Comparison of ENCODE assay signal across 5 cellular contexts in the genomic region with DNA sequence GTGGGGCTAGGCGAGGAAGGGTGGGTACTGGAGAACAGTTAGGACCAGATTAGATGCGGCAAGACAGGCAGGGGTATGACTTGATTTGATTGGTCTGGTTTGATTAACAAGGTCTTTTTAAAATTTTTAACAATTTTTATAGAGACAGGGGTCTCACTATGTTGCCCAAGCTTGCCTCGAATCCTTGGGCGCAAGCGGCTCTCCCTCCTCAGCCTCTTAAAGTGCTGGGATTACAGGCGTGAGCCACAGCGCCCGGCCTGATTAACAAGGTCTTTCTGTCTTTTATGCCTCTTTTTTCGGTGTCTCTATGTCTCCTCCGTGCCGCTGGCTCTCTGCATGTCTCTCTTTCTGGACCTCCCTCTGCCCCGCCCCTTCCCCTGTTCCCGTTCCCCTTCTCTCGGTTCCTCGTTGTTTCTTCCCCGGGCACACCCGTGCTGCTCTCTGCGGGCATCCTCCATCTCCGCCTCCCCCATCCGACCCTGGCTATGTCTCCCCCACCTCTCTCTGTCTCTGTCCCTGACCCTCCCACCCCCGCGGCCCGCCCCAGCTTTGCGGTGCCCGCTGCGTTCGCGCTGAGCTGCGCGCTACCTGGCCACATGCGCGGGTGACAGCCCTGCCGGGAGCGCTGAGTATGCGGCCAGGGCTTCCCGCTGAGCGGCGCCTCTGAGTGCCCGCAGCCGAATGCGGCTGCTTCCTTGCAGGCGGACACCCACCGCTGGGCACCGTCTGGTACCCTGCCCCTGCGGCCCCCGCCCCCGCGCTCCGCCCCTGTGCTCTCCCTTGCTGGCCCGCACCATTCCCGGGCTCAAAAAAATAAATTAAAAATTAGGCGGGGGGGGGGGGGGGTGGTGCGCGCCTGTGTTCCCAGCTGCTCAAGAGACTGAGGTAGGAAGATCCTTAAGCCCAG.
A peak's percentile ranks its signal among the peaks of the same experiment; 100 is the strongest.
DNase-seq lines count a peak whose midpoint lies in the region; ATAC-seq and TF ChIP-seq lines count a peak whose summit lies in the region.

No MANE protein-coding gene starts in this region.

- no peak overlapping the region for H3K27ac Mint-ChIP-seq in stimulated activated memory B cell treated with anti-CD40 and anti-IgM and Interleukin-4, amounts not matched to agents 10 μg/mL and 1 μg/mL and 100 μg/mL, for 72 hours

- H3K4me3 Mint-ChIP-seq in stimulated activated memory B cell treated with anti-CD40 and anti-IgM and Interleukin-4, amounts not matched to agents 10 μg/mL and 1 μg/mL and 100 μg/mL, for 72 hours: peak overlapping the region; percentile 73

- DNase-seq in RPMI8226 (peak; percentile 67), fibroblast of pulmonary artery (ENCODE audit: low read depth) (no peak), AG08396 (ENCODE audit: low spot score) (no peak)

- H3K4me3 ChIP-seq in HUES6 (ENCODE audit: low read depth, low read length) (peak overlapping the region; percentile 54), fibroblast of pulmonary artery (replicated peaks; ENCODE audit: low read depth, low read length) (peak overlapping the region; percentile 33)

- no peaks in the 10 kb centered on the region for H3K4me1 ChIP-seq in HUES6 (ENCODE audit: control insufficient read depth, insufficient read depth, low read length)

- peaks cover 5% of the 10 kb centered on the region; the same call in 1 of the 2 replicates for H3K9me3 ChIP-seq in HUES6 (ENCODE audit: control insufficient read depth, insufficient read depth, low read depth, low read length)

- H3K27ac ChIP-seq in HUES6 (ENCODE audit: low read depth, low read length): no peak overlapping the region

- no peaks in the 10 kb centered on the region for H3K36me3 Mint-ChIP-seq in stimulated activated memory B cell treated with anti-CD40 and anti-IgM and Interleukin-4, amounts not matched to agents 10 μg/mL and 1 μg/mL and 100 μg/mL, for 72 hours

- no peaks in the 10 kb centered on the region for H3K9me3 Mint-ChIP-seq in stimulated activated memory B cell treated with anti-CD40 and anti-IgM and Interleukin-4, amounts not matched to agents 10 μg/mL and 1 μg/mL and 100 μg/mL, for 72 hours

- H3K4me1 Mint-ChIP-seq in stimulated activated memory B cell treated with anti-CD40 and anti-IgM and Interleukin-4, amounts not matched to agents 10 μg/mL and 1 μg/mL and 100 μg/mL, for 72 hours: peaks cover 9% of the 10 kb centered on the region

- TF ChIP-seq CTCF in fibroblast of pulmonary artery (IDR thresholded peaks at IDR 0.05; ENCODE audit: low read length, missing control alignments): no peak

- H3K9ac ChIP-seq in HUES6 (ENCODE audit: low read length): no peak overlapping the region

- peaks cover 63% of the 10 kb centered on the region for H3K27me3 ChIP-seq in HUES6 (ENCODE audit: control insufficient read depth, insufficient read depth, low read length)

- peaks cover 60% of the 10 kb centered on the region for H3K27me3 Mint-ChIP-seq in stimulated activated memory B cell treated with anti-CD40 and anti-IgM and Interleukin-4, amounts not matched to agents 10 μg/mL and 1 μg/mL and 100 μg/mL, for 72 hours

- peak; percentile 76 for ATAC-seq in stimulated activated memory B cell treated with anti-CD40 and anti-IgM and Interleukin-4, amounts not matched to agents 10 μg/mL and 1 μg/mL and 100 μg/mL, for 72 hours

- H3K36me3 ChIP-seq in HUES6 (ENCODE audit: control insufficient read depth, insufficient read depth, low read length): no peaks in the 10 kb centered on the region
